Comparison of ENCODE assay signal across 1 cellular context in genomic region chr19:21020298-21021227, GRCh38.
TF ChIP-seq lines count a peak whose summit lies in the region.

Gene ZNF430 (plus strand): TSS chr19:21020657. CDS start chr19:21020801, 144 bp downstream.

TF ChIP-seq in HepG2, 621 proteins besides CTCF, POLR2A, EP300 and RAD21 (continued from another document and continues in another):
- TF ChIP-seq CREB3 (CRISPR knock-in tag; IDR thresholded peaks at IDR 0.05) (no peak), BHLHE40 (IDR thresholded peaks at IDR 0.05; ENCODE audit: low read length) (no peak), HNF1A (IDR thresholded peaks at IDR 0.05; ENCODE audit: low read depth) (no peak), HNF1A (CRISPR knock-in tag; IDR thresholded peaks at IDR 0.05; ENCODE audit: borderline replicate concordance) (no peak), TCF7L2 (IDR thresholded peaks at IDR 0.05; ENCODE audit: low read depth, low read length) (no peak), GZF1 (CRISPR knock-in tag; IDR thresholded peaks at IDR 0.05) (no peak), U2AF2 (IDR thresholded peaks at IDR 0.05; ENCODE audit: low read depth, low read length) (no peak), ZNF251 (CRISPR knock-in tag; IDR thresholded peaks at IDR 0.05) (no peak), SNAI1 (CRISPR knock-in tag; IDR thresholded peaks at IDR 0.05; ENCODE audit: borderline replicate concordance) (no peak), IRF2 (CRISPR knock-in tag; IDR thresholded peaks at IDR 0.05) (0 out of 2 replicates have a peak, but pooled peaks have one; percentile 18), ZFP91 (CRISPR knock-in tag; IDR thresholded peaks at IDR 0.05; ENCODE audit: borderline replicate concordance) (peak; percentile 30; the same call in 1 of the 2 replicates), ARID3A (IDR thresholded peaks at IDR 0.05; ENCODE audit: low read depth, low read length) (peak; percentile 52), SMARCE1 (IDR thresholded peaks at IDR 0.05; ENCODE audit: borderline replicate concordance) (no peak), ZBTB40 (IDR thresholded peaks at IDR 0.05) (no peak), ZBTB40 (CRISPR knock-in tag; IDR thresholded peaks at IDR 0.05) (no peak), XRCC5 (optimal IDR thresholded peaks at IDR 0.05; ENCODE audit: low read length) (peak; percentile 65), ZNF557 (CRISPR knock-in tag; IDR thresholded peaks at IDR 0.05) (no peak), HOXA5 (CRISPR knock-in tag; IDR thresholded peaks at IDR 0.05) (no peak), FOSL1 (CRISPR knock-in tag; IDR thresholded peaks at IDR 0.05; ENCODE audit: borderline replicate concordance) (no peak), GMEB1 (CRISPR knock-in tag; IDR thresholded peaks at IDR 0.05; ENCODE audit: borderline replicate concordance) (no peak), ATRX (CRISPR knock-in tag; IDR thresholded peaks at IDR 0.05; ENCODE audit: borderline replicate concordance) (no peak), TFAP4 (IDR thresholded peaks at IDR 0.05; ENCODE audit: borderline replicate concordance, low read depth) (peak; percentile 73), ZMYM4 (CRISPR knock-in tag; IDR thresholded peaks at IDR 0.05) (peak; percentile 92), CHCHD3 (CRISPR knock-in tag; IDR thresholded peaks at IDR 0.05) (no peak), FOXP4 (CRISPR knock-in tag; IDR thresholded peaks at IDR 0.05) (no peak), PAXIP1 (CRISPR knock-in tag; conservative IDR thresholded peaks at IDR 0.05) (no peak), MEIS1 (CRISPR knock-in tag; IDR thresholded peaks at IDR 0.05; ENCODE audit: borderline replicate concordance) (0 out of 2 replicates have a peak, but pooled peaks have one; percentile 58)
